Comparison of ENCODE assay signal across 37 cellular contexts in the genomic region with DNA sequence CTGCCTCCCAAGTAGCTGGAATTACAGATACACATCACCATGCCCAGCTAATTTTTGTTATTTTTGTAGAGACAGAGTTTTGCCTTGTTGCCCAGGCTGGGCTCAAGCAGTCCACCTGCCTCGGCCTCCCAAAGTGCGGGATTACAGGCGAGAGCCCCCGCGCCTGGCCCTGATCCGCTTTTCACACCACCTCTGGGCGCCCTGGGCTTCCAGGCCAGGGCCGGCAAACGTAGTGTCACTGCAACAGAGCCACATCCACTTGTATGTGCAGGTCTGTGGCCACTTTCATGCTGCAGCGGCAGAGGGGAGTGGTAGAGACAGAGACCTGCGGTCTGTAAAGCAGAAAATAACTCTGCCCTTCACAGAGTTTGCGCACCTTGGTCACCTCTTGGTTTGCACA. TPM values are rescaled to one million over a fixed set of nuclear protein-coding genes. Genes with fewer than 3 reads are reported as not detected.
"Had no signal": no experiment of that assay in that cellular context is flagged by ENCODE, and none has a peak within 500 bp of the region (broad histone marks: within the 10 kb centered on the region; RNA-seq: fewer than 3 reads in every experiment).

No MANE protein-coding gene starts in this region.

- H3K27ac ChIP-seq: ascending aorta, Peyer's patch, VCaP had no signal

- H3K27me3 Mint-ChIP-seq: activated B cell treated with CpG ODN at 0.5 μM for 24 hours; activated CD4-positive, alpha-beta memory T cell treated with anti-CD3 and anti-CD28 coated beads for 36 hours; activated naive CD8-positive, alpha-beta T cell treated with anti-CD3 and anti-CD28 coated beads, Interleukin-2, amount 10 ng/mL, durations not matched to agents 7 days and 5 days; activated T-helper 17 cell treated with anti-CD3 and anti-CD28 coated beads, Interleukin-2, amount 50 U/mL, for 72 hours; IgD-negative memory B cell had no signal

- H3K9me3 ChIP-seq: ascending aorta, Peyer's patch had no signal

- H3K4me3 Mint-ChIP-seq: activated B cell treated with CpG ODN at 0.5 μM for 24 hours; activated CD4-positive, alpha-beta memory T cell treated with anti-CD3 and anti-CD28 coated beads for 36 hours; activated naive CD8-positive, alpha-beta T cell treated with anti-CD3 and anti-CD28 coated beads, Interleukin-2, amount 10 ng/mL, durations not matched to agents 7 days and 5 days; activated T-cell treated with anti-CD3 and anti-CD28 coated beads, Interleukin-2, amount 50 U/mL, for 72 hours; activated T-helper 17 cell treated with anti-CD3 and anti-CD28 coated beads, Interleukin-2, amount 50 U/mL, for 72 hours; IgD-negative memory B cell had no signal

- H3K27ac Mint-ChIP-seq: activated CD4-positive, alpha-beta memory T cell treated with anti-CD3 and anti-CD28 coated beads for 36 hours; activated naive CD8-positive, alpha-beta T cell treated with anti-CD3 and anti-CD28 coated beads, Interleukin-2, amount 10 ng/mL, durations not matched to agents 7 days and 5 days; activated T-cell treated with anti-CD3 and anti-CD28 coated beads, Interleukin-2, amount 50 U/mL, for 72 hours; activated T-helper 17 cell treated with anti-CD3 and anti-CD28 coated beads, Interleukin-2, amount 50 U/mL, for 72 hours; IgD-negative memory B cell had no signal

- DNase-seq: activated B cell treated with CpG ODN at 0.5 μM for 24 hours; activated CD4-positive, alpha-beta memory T cell treated with anti-CD3 and anti-CD28 coated beads for 36 hours; activated CD4-positive, alpha-beta T cell treated with anti-CD3 and anti-CD28 coated beads for 4 hours; activated CD4-positive, alpha-beta T cell treated with anti-CD3 and anti-CD28 coated beads, Interleukin-2, amount 50 U/mL, for 1 hour; activated CD4-positive, CD25-positive, alpha-beta regulatory T cell treated with anti-CD3 and anti-CD28 coated beads, Interleukin-2, amount 50 U/mL, for 72 hours; activated CD8-positive, alpha-beta memory T cell treated with anti-CD3 and anti-CD28 coated beads, Interleukin-2, amount 50 U/mL, for 4 hours; activated naive CD4-positive, alpha-beta T cell; activated naive CD4-positive, alpha-beta T cell treated with anti-CD3 and anti-CD28 coated beads, Interleukin-2, amount 50 U/mL, for 16 hours; activated naive CD8-positive, alpha-beta T cell treated with anti-CD3 and anti-CD28 coated beads, Interleukin-2, amount 10 ng/mL, durations not matched to agents 7 days and 5 days; activated T-cell treated with anti-CD3 and anti-CD28 coated beads for 4 hours; activated T-cell treated with anti-CD3 and anti-CD28 coated beads, Interleukin-2, amount 50 U/mL, for 72 hours; amygdala; central memory CD4-positive, alpha-beta T cell; Kasumi-1; KBM-7; NCI-H1092 treated with DMSO at 0.1 percent for 48 hours; NCI-H1417; NCI-H146; NCI-H187; NCI-H2029 treated with DMSO at 0.1 percent for 48 hours; NCI-H2107; NCI-H2171; NCI-H510A; NCI-H526; NCI-H748 treated with DMSO at 0.1 percent for 48 hours; NK-92 treated with Interleukin-12 subunit alpha and Interleukin-12 subunit beta, amount 100 ng/mL, for 24 hours; PC-3; Peyer's patch; Right ventricle myocardium superior; SW 1271; T-helper 1 cell; T-helper 2 cell; T-helper 9 cell had no signal

- H3K4me1 ChIP-seq: ascending aorta, Peyer's patch had no signal

- H3K27me3 ChIP-seq: ascending aorta, Peyer's patch had no signal

- ATAC-seq: activated T-cell treated with anti-CD3 and anti-CD28 coated beads, Interleukin-2, amount 50 U/mL, for 72 hours; activated T-helper 17 cell treated with anti-CD3 and anti-CD28 coated beads, Interleukin-2, amount 50 U/mL, for 72 hours; PC-3 had no signal

- H3K4me1 Mint-ChIP-seq: activated T-helper 17 cell treated with anti-CD3 and anti-CD28 coated beads, Interleukin-2, amount 50 U/mL, for 72 hours had no signal

- H3K9me3 Mint-ChIP-seq: activated B cell treated with CpG ODN at 0.5 μM for 24 hours; activated CD4-positive, alpha-beta memory T cell treated with anti-CD3 and anti-CD28 coated beads for 36 hours; activated naive CD8-positive, alpha-beta T cell treated with anti-CD3 and anti-CD28 coated beads, Interleukin-2, amount 10 ng/mL, durations not matched to agents 7 days and 5 days; activated T-cell treated with anti-CD3 and anti-CD28 coated beads, Interleukin-2, amount 50 U/mL, for 72 hours; activated T-helper 17 cell treated with anti-CD3 and anti-CD28 coated beads, Interleukin-2, amount 50 U/mL, for 72 hours; IgD-negative memory B cell had no signal

- H3K4me3 ChIP-seq: ascending aorta, Peyer's patch had no signal

RNA-seq across cellular contexts. Expression of gene HSF2BP, which starts 29.6 kb away (rescaled TPM):
- total RNA-seq: Right ventricle myocardium superior had no signal
